ENCODE assay signal across 8 cellular contexts in the genomic region with DNA sequence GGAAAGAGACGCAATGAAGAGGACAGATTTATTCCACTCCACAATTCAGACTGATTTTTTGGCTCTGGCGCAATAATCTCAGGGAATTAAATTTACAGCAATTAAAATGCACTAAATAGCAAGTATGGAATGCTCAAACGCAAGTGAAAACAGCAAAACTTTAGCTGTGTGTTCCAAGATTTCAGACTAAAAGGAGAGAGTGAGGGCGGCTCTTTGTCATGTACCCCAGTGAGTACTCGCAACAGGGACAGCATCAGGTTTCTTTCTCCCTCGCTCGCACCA. TPM values are rescaled to one million over a fixed set of nuclear protein-coding genes. Genes with fewer than 3 reads are reported as not detected.
DNase-seq lines count a peak whose midpoint lies in the region; ATAC-seq and TF ChIP-seq lines count a peak whose summit lies in the region.

No MANE protein-coding gene starts in this region.

- CTCF ChIA-PET in Caco-2 (lab: Charles Lee), result no interaction called here

- H3K79me2 ChIP-seq in OCI-LY3 (ENCODE audit: low read length), result peaks cover 58% of the 10 kb centered on the region

- H3K9me3 ChIP-seq in Caco-2, result no peaks in the 10 kb centered on the region
- no peaks in the 10 kb centered on the region for H3K9me3 ChIP-seq in OCI-LY3 (ENCODE audit: insufficient read depth, low read length)
- H3K9me3 ChIP-seq in ovary, result no peaks in the 10 kb centered on the region

- H4K20me1 ChIP-seq in OCI-LY3 (ENCODE audit: insufficient read depth, low read length), result peaks cover 44% of the 10 kb centered on the region

- H3K9me3 Mint-ChIP-seq in Caco-2 (ENCODE audit: unreplicated experiment), result no peaks in the 10 kb centered on the region

- POLR2A ChIA-PET in Caco-2 (lab: Charles Lee), result interaction anchor here (1.2 kb wide), 1 partner anchor 11 kb away, joined by 3 read pairs; no protein-coding TSS in a partner anchor

- no peak for TF ChIP-seq CTCF in Caco-2 (IDR thresholded peaks at IDR 0.05; ENCODE audit: insufficient read depth in 1 of 2, low read depth in 1 of 2, low read length in 1 of 2, severe bottlenecking in 1 of 2, unreplicated experiment in 1 of 2)
- TF ChIP-seq CTCF in OCI-LY3 (IDR thresholded peaks at IDR 0.05; ENCODE audit: low read depth, low read length), result no peak
- TF ChIP-seq CTCF in epithelial cell of proximal tubule (conservative IDR thresholded peaks at IDR 0.05; ENCODE audit: low read depth, low read length), result no peak
- no peak for TF ChIP-seq CTCF in ovary (IDR thresholded peaks at IDR 0.05)

- H3K27me3 ChIP-seq in Caco-2 (replicated peaks; ENCODE audit: control insufficient read depth, insufficient read depth, low read length) (no peaks in the 10 kb centered on the region), OCI-LY3 (ENCODE audit: low read depth, low read length) (peaks cover 3% of the 10 kb centered on the region; the same call in 1 of the 2 replicates), ovary (no peaks in the 10 kb centered on the region)

- WGBS in ovary, 3 donors, result 0 to 1% (median 1%) methylated on average over 7 of the region's 7 CpGs

- peak overlapping the region; percentile 91 for H3K9ac ChIP-seq in OCI-LY3 (ENCODE audit: low read length)

- H3K27ac ChIP-seq in OCI-LY3 (ENCODE audit: low read length), result no peak overlapping the region
- peak overlapping the region; percentile 95 to 100 for H3K27ac ChIP-seq in ovary

- H3K4me3 ChIP-seq in Caco-2 (ENCODE audit: low read depth, low read length), result peak overlapping the region; percentile 82
- peak overlapping the region; percentile 93 for H3K4me3 ChIP-seq in OCI-LY3 (ENCODE audit: low read length)
- H3K4me3 ChIP-seq in epithelial cell of proximal tubule (ENCODE audit: low read depth, low read length), result peak overlapping the region; percentile 91
- H3K4me3 ChIP-seq in ovary, result peak overlapping the region; percentile 83

- DNase-seq in Caco-2, result no peak
- no peak for DNase-seq in epithelial cell of proximal tubule (ENCODE audit: low read depth)
- no peak for DNase-seq in ovary
- DNase-seq in cerebellar cortex (ENCODE audit: low spot score), result no peak
- no peak for DNase-seq in COR-L47 (lab: John Stamatoyannopoulos, UW)

- H3K36me3 ChIP-seq in Caco-2 (ENCODE audit: control insufficient read depth, insufficient read depth, low read length), result no peaks in the 10 kb centered on the region
- H3K36me3 ChIP-seq in OCI-LY3 (replicated peaks; ENCODE audit: low read depth, low read length), result no peaks in the 10 kb centered on the region
- H3K36me3 ChIP-seq in ovary, result no peaks in the 10 kb centered on the region

- peaks cover 25% of the 10 kb centered on the region for H3K4me1 ChIP-seq in Caco-2
- peaks cover 20% of the 10 kb centered on the region for H3K4me1 ChIP-seq in OCI-LY3 (ENCODE audit: low read length)
- peaks cover 3% of the 10 kb centered on the region for H3K4me1 ChIP-seq in ovary (ENCODE audit: insufficient read depth)

- intact Hi-C loops in Caco-2 (cut with micrococcal nuclease; ENCODE audit: unreplicated experiment) (loop anchor here (5.0 to 10.0 kb wide), 3 partner anchors 96 to 188 kb away; a partner anchor contains a TSS), ovary (cut with DNase I) (loop anchor here in 2 of 4 donors (5.0 to 10.0 kb wide), 2 partner anchors 64 to 188 kb away; a partner anchor contains a TSS)

- H3K4me1 Mint-ChIP-seq in Caco-2 (ENCODE audit: low read depth, unreplicated experiment), result peaks cover 15% of the 10 kb centered on the region

- H3K4me2 ChIP-seq in OCI-LY3 (ENCODE audit: low read length), result peak overlapping the region; percentile 89

- H3K27me3 Mint-ChIP-seq in Caco-2 (ENCODE audit: insufficient read depth, unreplicated experiment), result no peaks in the 10 kb centered on the region

- BruUV-seq in Caco-2 (replicated peaks; lab: Mats Ljungman, UMichigan), result no TSS peak

- no peak for TF ChIP-seq EP300 in ovary (IDR thresholded peaks at IDR 0.05)

- peak overlapping the region; percentile 87 for H3K27ac Mint-ChIP-seq in Caco-2 (ENCODE audit: unreplicated experiment)

- no peak overlapping the region for H2AFZ ChIP-seq in OCI-LY3 (ENCODE audit: low read depth, low read length)

- ATAC-seq in HG02798 (IDR thresholded peaks at IDR 0.05; ENCODE audit: poor library complexity, unreplicated experiment), result no peak
- ATAC-seq in GM19397 (IDR thresholded peaks at IDR 0.05; ENCODE audit: unreplicated experiment), result no peak

- H3K36me3 Mint-ChIP-seq in Caco-2 (ENCODE audit: insufficient read depth, unreplicated experiment), result peaks cover 12% of the 10 kb centered on the region

- H3K4me3 Mint-ChIP-seq in Caco-2 (ENCODE audit: unreplicated experiment), result peak overlapping the region; percentile 97

- no peak for TF ChIP-seq POLR2A in ovary (IDR thresholded peaks at IDR 0.05)

RNA-seq across cellular contexts. Expression of a gene that starts 1.2 kb away (rescaled TPM):
- total RNA-seq in Caco-2 (2022) (61.6 and 64.4 TPM in 2 replicates), epithelial cell of proximal tubule (19.8 and 22.2 TPM in 2 replicates), ovary (10 to 100 TPM; 40.1 to 71.9 (median 52.7) TPM)
- 10 to 100 TPM; 13.2 to 25.8 TPM for polyA plus RNA-seq in ovary
